ENCODE assay signal across 2 cellular contexts in genomic region chr1:144021690-144022384, GRCh38. TPM values are rescaled to one million over a fixed set of nuclear protein-coding genes. Genes with fewer than 3 reads are reported as not detected.
"Had no signal": no experiment of that assay in that cellular context is flagged by ENCODE, and none has a peak within 500 bp of the region (broad histone marks: within the 10 kb centered on the region; RNA-seq: fewer than 3 reads in every experiment).

No MANE protein-coding gene starts in this region.

RNA-seq across cellular contexts. Expression of gene FAM72C, which starts 50.1 kb away (rescaled TPM):
- total RNA-seq: aorta, cardiac septum had no signal
